10 cellular contexts compared by ENCODE assay signal in the genomic region with DNA sequence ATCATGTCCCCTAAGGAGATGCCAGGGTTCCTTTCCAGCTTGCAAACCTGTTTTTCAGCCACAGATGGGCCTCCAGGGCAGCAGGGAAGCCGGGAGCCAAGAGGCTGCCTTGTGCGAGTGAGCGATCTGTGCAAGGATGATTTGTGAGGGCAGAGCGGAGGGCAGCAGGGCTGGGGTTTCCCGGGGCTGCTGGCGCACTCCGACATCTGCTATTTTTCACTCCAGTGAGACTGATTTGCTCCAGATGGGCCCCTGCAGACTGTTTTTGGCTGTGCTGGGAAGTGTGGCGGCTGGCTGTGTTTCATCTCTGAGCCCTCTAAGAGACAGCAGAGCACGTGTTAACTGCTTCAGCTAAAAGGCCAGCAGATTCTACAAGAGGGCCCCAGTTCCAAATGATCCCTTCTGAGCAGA.
DNase-seq lines count a peak whose midpoint lies in the region; ATAC-seq, FAIRE-seq and TF ChIP-seq lines count a peak whose summit lies in the region.
"Had no signal": no experiment of that assay in that cellular context is flagged by ENCODE, and none has a peak within 500 bp of the region (broad histone marks: within the 10 kb centered on the region; RNA-seq: fewer than 3 reads in every experiment).

No MANE protein-coding gene starts in this region.

- FAIRE-seq in GM12892 (lab: Jason Lieb, UNC), result no peak

- DNase-seq in NCI-H1694 (lab: John Stamatoyannopoulos, UW), result peak; percentile 98
- peak; percentile 22 for DNase-seq in adipocyte (ENCODE audit: low read depth)
- DNase-seq in left colon, result peak; percentile 9 to 64
- peak; percentile 92 for DNase-seq in sigmoid colon
- no peak for DNase-seq in GM12892 (ENCODE audit: insufficient read length)
- DNase-seq: NCI-H226 had no signal

- WGBS in sigmoid colon, 2 donors, result 36 to 69% methylated on average over 9 of the region's 9 CpGs

- ATAC-seq in left colon (peak; percentile 18), GM21723 (IDR thresholded peaks at IDR 0.05; ENCODE audit: unreplicated experiment) (no peak), GM18502 (IDR thresholded peaks at IDR 0.05; ENCODE audit: poor library complexity, unreplicated experiment) (no peak), HG02678 (IDR thresholded peaks at IDR 0.05; ENCODE audit: unreplicated experiment) (no peak)

- TF ChIP-seq POLR2A in sigmoid colon (IDR thresholded peaks at IDR 0.05) (no peak), GM12892 (IDR thresholded peaks at IDR 0.05; ENCODE audit: low read depth, low read length) (no peak)

- H3K27me3 ChIP-seq in adipocyte (replicated peaks; ENCODE audit: control insufficient read depth, insufficient read depth, low read length), result peaks cover 21% of the 10 kb centered on the region
- no peaks in the 10 kb centered on the region for H3K27me3 ChIP-seq in sigmoid colon

- H3K27ac ChIP-seq in sigmoid colon, result peak overlapping the region; percentile 56 to 76 (median 64)
- H3K27ac ChIP-seq: VCaP had no signal

- no peak overlapping the region for H3K4me3 ChIP-seq in adipocyte (ENCODE audit: low read length)
- H3K4me3 ChIP-seq in sigmoid colon, result no peak overlapping the region

- H3K36me3 ChIP-seq in adipocyte (ENCODE audit: control insufficient read depth, insufficient read depth, low read length, severe bottlenecking) (no peaks in the 10 kb centered on the region), sigmoid colon (no peaks in the 10 kb centered on the region)

- no peak for TF ChIP-seq CTCF in sigmoid colon (IDR thresholded peaks at IDR 0.05)

- H3K4me1 ChIP-seq in adipocyte (ENCODE audit: control insufficient read depth, insufficient read depth, low read length) (no peaks in the 10 kb centered on the region), sigmoid colon (peaks cover 0 to 40% (median 26%) of the 10 kb centered on the region in 4 donors)

- H3K9ac ChIP-seq in adipocyte (ENCODE audit: low read length), result no peak overlapping the region

- TF ChIP-seq EP300 in sigmoid colon (IDR thresholded peaks at IDR 0.05), result peak; percentile 39 to 86 (median 71)

- intact Hi-C loops in left colon (cut with DNase I, micrococcal nuclease), result no loop called here
- intact Hi-C loops in sigmoid colon (cut with DNase I), result loop anchor here (1.0 to 5.0 kb wide), 3 partner anchors 59 to 1715 kb away; no protein-coding TSS in a partner anchor

- H3K9me3 ChIP-seq in adipocyte (ENCODE audit: control insufficient read depth, low read length) (peaks cover 18% of the 10 kb centered on the region), sigmoid colon (peaks cover 0 to 4% (median 0%) of the 10 kb centered on the region in 4 donors)
